16 cellular contexts compared by ENCODE assay signal in genomic region chr10:51689536-51689935, GRCh38. TPM values are rescaled to one million over a fixed set of nuclear protein-coding genes. Genes with fewer than 3 reads are reported as not detected.
A peak's percentile ranks its signal among the peaks of the same experiment; 100 is the strongest.
DNase-seq lines count a peak whose midpoint lies in the region; ATAC-seq, FAIRE-seq and TF ChIP-seq lines count a peak whose summit lies in the region.
"Had no signal": no experiment of that assay in that cellular context is flagged by ENCODE, and none has a peak within 500 bp of the region (broad histone marks: within the 10 kb centered on the region; RNA-seq: fewer than 3 reads in every experiment).

No MANE protein-coding gene starts in this region.

- H3K27me3 ChIP-seq in mammary epithelial cell (ENCODE audit: insufficient read depth, low read length), result no peaks in the 10 kb centered on the region
- no peaks in the 10 kb centered on the region for H3K27me3 ChIP-seq in breast epithelium
- no peaks in the 10 kb centered on the region for H3K27me3 ChIP-seq in bronchial epithelial cell (ENCODE audit: control insufficient read depth, insufficient read depth, low read length)
- no peaks in the 10 kb centered on the region for H3K27me3 ChIP-seq in keratinocyte (ENCODE audit: control insufficient read depth, extremely low read depth, insufficient read depth, low read length)
- H3K27me3 ChIP-seq in ascending aorta, result no peaks in the 10 kb centered on the region
- H3K27me3 ChIP-seq: BLaER1 treated with 17β-estradiol and CSF1 and Interleukin-3, amounts not matched to agents 10 nM and 100 nM had no signal

- H2AFZ ChIP-seq in mammary epithelial cell (ENCODE audit: low read depth, low read length) (no peak overlapping the region), keratinocyte (ENCODE audit: control insufficient read depth, low read length) (no peak overlapping the region)
- H2AFZ ChIP-seq: GM23248 had no signal

- H3K9me3 ChIP-seq in mammary epithelial cell (replicated peaks; ENCODE audit: insufficient read depth, low read length), result no peaks in the 10 kb centered on the region
- H3K9me3 ChIP-seq in breast epithelium, result no peaks in the 10 kb centered on the region
- no peaks in the 10 kb centered on the region for H3K9me3 ChIP-seq in keratinocyte (ENCODE audit: control insufficient read depth, low read depth, low read length)
- no peaks in the 10 kb centered on the region for H3K9me3 ChIP-seq in ascending aorta
- H3K9me3 ChIP-seq: HAP-1 had no signal

- intact Hi-C loops in mammary epithelial cell (cut with micrococcal nuclease) (no loop called here), breast epithelium (cut with DNase I; ENCODE audit: low total_unique reads) (no loop called here), ascending aorta (cut with DNase I) (no loop called here)

- CTCF ChIA-PET in mammary epithelial cell (lab: Charles Lee; ENCODE audit: low non-redundant PET), result no interaction called here

- H3K4me3 ChIP-seq in mammary epithelial cell (replicated peaks in 1 of 3; ENCODE audit: insufficient read depth in 1 of 3, low read depth in 2 of 3, low read length in 3 of 3) (no peak overlapping the region), breast epithelium (no peak overlapping the region), bronchial epithelial cell (ENCODE audit: low read depth, low read length) (no peak overlapping the region), keratinocyte (ENCODE audit: control insufficient read depth in 2 of 3, extremely low read depth in 1 of 3, insufficient read depth in 2 of 3, low read depth in 1 of 3, low read length in 3 of 3) (no peak overlapping the region), ascending aorta (no peak overlapping the region)
- H3K4me3 ChIP-seq: BLaER1 treated with 17β-estradiol and CSF1 and Interleukin-3, amounts not matched to agents 10 nM and 100 nM; GM12878; GM23248; HAP-1 had no signal

- H3K4me2 ChIP-seq in mammary epithelial cell (ENCODE audit: insufficient read depth, low read depth, low read length) (no peak overlapping the region), keratinocyte (ENCODE audit: control insufficient read depth, extremely low read depth, insufficient read depth, low read depth, low read length) (no peak overlapping the region)
- H3K4me2 ChIP-seq: BLaER1 treated with 17β-estradiol and CSF1 and Interleukin-3, amounts not matched to agents 10 nM and 100 nM had no signal

- TF ChIP-seq POLR2A in breast epithelium (IDR thresholded peaks at IDR 0.05), result no peak

- in situ Hi-C loops in mammary epithelial cell (cut with MboI; ENCODE audit: low sequenced_read_pairs in 2 of 2), result no loop called here

- H3K9ac ChIP-seq in mammary epithelial cell (ENCODE audit: insufficient read depth, low read length), result no peak overlapping the region
- H3K9ac ChIP-seq in keratinocyte (ENCODE audit: control insufficient read depth, extremely low read depth, insufficient read depth, low read length), result no peak overlapping the region
- H3K9ac ChIP-seq: BLaER1 treated with 17β-estradiol and CSF1 and Interleukin-3, amounts not matched to agents 10 nM and 100 nM; GM23248 had no signal

- H4K20me1 ChIP-seq in mammary epithelial cell (ENCODE audit: insufficient read depth, low read length) (no peaks in the 10 kb centered on the region), keratinocyte (ENCODE audit: control insufficient read depth, extremely low read depth, insufficient read depth, low read length) (no peaks in the 10 kb centered on the region)

- H3K4me1 ChIP-seq in mammary epithelial cell (ENCODE audit: insufficient read depth, low read length) (no peaks in the 10 kb centered on the region), breast epithelium (no peaks in the 10 kb centered on the region), keratinocyte (ENCODE audit: control insufficient read depth, extremely low read depth, insufficient read depth, low read length) (no peaks in the 10 kb centered on the region), ascending aorta (peaks cover 0 to 12% of the 10 kb centered on the region in 2 donors)
- H3K4me1 ChIP-seq: BLaER1 treated with 17β-estradiol and CSF1 and Interleukin-3, amounts not matched to agents 10 nM and 100 nM; HAP-1 had no signal

- no peak overlapping the region for H3K27ac ChIP-seq in mammary epithelial cell (ENCODE audit: insufficient read depth, low read depth, low read length)
- no peak overlapping the region for H3K27ac ChIP-seq in breast epithelium
- H3K27ac ChIP-seq in keratinocyte (ENCODE audit: control insufficient read depth, insufficient read depth, low read length), result no peak overlapping the region
- no peak overlapping the region for H3K27ac ChIP-seq in ascending aorta
- H3K27ac ChIP-seq: BLaER1 treated with 17β-estradiol and CSF1 and Interleukin-3, amounts not matched to agents 10 nM and 100 nM; GM23248 had no signal

- peak; percentile 67 for DNase-seq in mammary epithelial cell
- DNase-seq in breast epithelium (ENCODE audit: low spot score in 2 of 2), result no peak
- peak; percentile 78 for DNase-seq in bronchial epithelial cell (ENCODE audit: low read depth)
- no peak for DNase-seq in keratinocyte (ENCODE audit: low read depth, low spot score)
- no peak for DNase-seq in ascending aorta (ENCODE audit: low spot score in 2 of 2)
- DNase-seq: CD4-positive, CD25-positive, alpha-beta regulatory T cell; CD8-positive, alpha-beta memory T cell; COR-L47; DND-41; EL; GM23248 had no signal

- no peaks in the 10 kb centered on the region for H3K9me1 ChIP-seq in keratinocyte (ENCODE audit: control insufficient read depth, extremely low read depth, insufficient read depth, low read length)

- H3K36me3 ChIP-seq in mammary epithelial cell (ENCODE audit: insufficient read depth, low read length) (no peaks in the 10 kb centered on the region), breast epithelium (no peaks in the 10 kb centered on the region), bronchial epithelial cell (ENCODE audit: control insufficient read depth, insufficient read depth, low read length) (no peaks in the 10 kb centered on the region), keratinocyte (ENCODE audit: control insufficient read depth in 2 of 2, extremely low read depth in 1 of 2, insufficient read depth in 2 of 2, low read length in 2 of 2) (no peaks in the 10 kb centered on the region), ascending aorta (no peaks in the 10 kb centered on the region)

- BruUV-seq in mammary epithelial cell (replicated peaks; lab: Mats Ljungman, UMichigan), result no TSS peak

- ATAC-seq in activated CD4-positive, CD25-positive, alpha-beta regulatory T cell treated with anti-CD3 and anti-CD28 coated beads, Interleukin-2, amount 50 U/mL, for 24 hours, result no peak
- ATAC-seq: GM12878 had no signal

- TF ChIP-seq CTCF in mammary epithelial cell (conservative IDR thresholded peaks at IDR 0.05 in 1 of 2, IDR thresholded peaks at IDR 0.05 in 1 of 2; ENCODE audit: extremely low read depth in 1 of 2, insufficient read depth in 1 of 2, low read depth in 1 of 2, low read length in 2 of 2) (no peak), breast epithelium (IDR thresholded peaks at IDR 0.05) (no peak), bronchial epithelial cell (IDR thresholded peaks at IDR 0.05; ENCODE audit: insufficient read depth, low read length, severe bottlenecking) (no peak), keratinocyte (optimal IDR thresholded peaks at IDR 0.05 in 1 of 3, IDR thresholded peaks at IDR 0.05 in 1 of 3, conservative IDR thresholded peaks at IDR 0.05 in 1 of 3; ENCODE audit: extremely low read depth in 1 of 3, insufficient read depth in 2 of 3, low read length in 3 of 3) (no peak), ascending aorta (IDR thresholded peaks at IDR 0.05) (no peak)

- dilution Hi-C loops in mammary epithelial cell (cut with HindIII; ENCODE audit: low sequenced_read_pairs) (loop anchor here (10.0 kb wide), 1 partner anchor 205 kb away; no protein-coding TSS in a partner anchor), keratinocyte (cut with MboI; ENCODE audit: extremely low pct_ligation_motif_present, low sequenced_read_pairs) (no loop called here)

- no peak for FAIRE-seq in bronchial epithelial cell (lab: Jason Lieb, UNC)
- peak; percentile 29 for FAIRE-seq in keratinocyte (lab: Jason Lieb, UNC)
- FAIRE-seq: GM12878, GM19239 had no signal

- H3K79me2 ChIP-seq in mammary epithelial cell (ENCODE audit: insufficient read depth, low read length) (no peaks in the 10 kb centered on the region), keratinocyte (ENCODE audit: control insufficient read depth, insufficient read depth, low read length) (no peaks in the 10 kb centered on the region)

- WGBS in mammary epithelial cell (ENCODE audit: low coverage, missing lambda C conversion rate), result 67% methylated on average over 3 of the region's 3 CpGs

RNA-seq across cellular contexts. Expression of gene CSTF2T, which starts 9.9 kb away (rescaled TPM):
- total RNA-seq in mammary epithelial cell (10 to 100 TPM; 16.4 to 17.8 TPM), breast epithelium (10 to 100 TPM; 22.8 to 24.6 (median 23.2) TPM), bronchial epithelial cell (11.3 and 13.3 TPM in 2 replicates), ascending aorta (11.6 TPM)
- polyA plus RNA-seq in mammary epithelial cell (4.8 TPM), keratinocyte (6.6 to 10.8 TPM (median 7.0 TPM) in 3 replicates)
- polyA minus RNA-seq in mammary epithelial cell (13.4 TPM), keratinocyte (6.7 to 8.6 TPM (median 8.3 TPM) in 3 replicates)
- polyA plus RNA-seq in keratinocyte (2011; ENCODE audit: low read depth), result 3.9 TPM
- polyA plus RNA-seq in keratinocyte (2011; cell fraction: cytosol; rRNA removed), result 4.6 and 5.5 TPM in 2 replicates
- polyA plus RNA-seq in keratinocyte (2011; cell fraction: nucleus; rRNA removed), result 12.8 and 13.9 TPM in 2 replicates
- polyA plus RNA-seq in keratinocyte (2012; ENCODE audit: low replicate concordance), result 4.8 and 13.4 TPM in 2 replicates
- 3.5 TPM for polyA minus RNA-seq in keratinocyte (2011; cell fraction: cytosol; rRNA and poly(A)+ RNA removed)
- polyA minus RNA-seq in keratinocyte (2011; cell fraction: nucleus; rRNA and poly(A)+ RNA removed), result 6.5 and 11.8 TPM in 2 replicates

Comparison
In these comparisons a context has a peak if more than half of its experiments do, and no peak if none do; other contexts are left out.
1. DNase-seq: peak in mammary epithelial cell (single experiment) and bronchial epithelial cell (single experiment); none in breast epithelium (0 of 2), keratinocyte (single experiment) and ascending aorta (0 of 2).